12 cellular contexts compared by ENCODE assay signal in the genomic region with DNA sequence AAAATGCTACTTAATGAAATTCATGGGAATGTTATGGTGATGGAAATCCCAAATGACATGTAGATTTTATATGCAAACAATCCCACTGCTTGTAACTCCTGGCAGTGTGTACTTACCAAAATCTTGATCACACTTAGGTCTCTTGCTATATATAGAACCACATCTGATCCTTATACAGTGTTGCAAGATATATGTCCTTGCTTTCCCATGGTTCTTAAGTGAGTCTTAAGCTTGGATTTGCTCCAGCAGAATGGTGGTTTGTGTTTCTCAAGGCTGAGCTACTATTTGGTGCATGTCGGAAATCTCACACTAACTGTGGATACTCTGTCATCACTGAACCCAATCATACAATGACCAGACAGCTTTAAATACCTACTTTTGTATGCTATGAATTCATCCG. TPM values are rescaled to one million over a fixed set of nuclear protein-coding genes. Genes with fewer than 3 reads are reported as not detected.
DNase-seq lines count a peak whose midpoint lies in the region; ATAC-seq and TF ChIP-seq lines count a peak whose summit lies in the region.
"Had no signal": no experiment of that assay in that cellular context is flagged by ENCODE, and none has a peak within 500 bp of the region (broad histone marks: within the 10 kb centered on the region; RNA-seq: fewer than 3 reads in every experiment).

No MANE protein-coding gene starts in this region.

- H4K20me1 ChIP-seq in OCI-LY7 (ENCODE audit: insufficient read depth, low read length), result no peaks in the 10 kb centered on the region

- H2AFZ ChIP-seq in OCI-LY7 (ENCODE audit: low read length), result no peak overlapping the region

- intact Hi-C loops in OCI-LY7 (cut with micrococcal nuclease; ENCODE audit: unreplicated experiment), result no loop called here

- H3K36me3 ChIP-seq in OCI-LY7 (ENCODE audit: insufficient read depth, low read length), result no peaks in the 10 kb centered on the region

- CTCF ChIA-PET in OCI-LY7 (lab: Charles Lee; ENCODE audit: unreplicated experiment), result no interaction called here

- no peaks in the 10 kb centered on the region for H3K79me2 ChIP-seq in OCI-LY7 (ENCODE audit: insufficient read depth, low read depth, low read length)

- no peak overlapping the region for H3K4me3 ChIP-seq in fibroblast of mammary gland (ENCODE audit: control insufficient read depth, low read depth, low read length)
- no peak overlapping the region for H3K4me3 ChIP-seq in skeletal muscle cell (ENCODE audit: low read depth, low read length)
- H3K4me3 ChIP-seq in OCI-LY7 (ENCODE audit: low read depth, low read length, poor library complexity, severe bottlenecking), result no peak overlapping the region

- no peaks in the 10 kb centered on the region for H3K4me1 ChIP-seq in OCI-LY7 (ENCODE audit: insufficient read depth, low read length, poor library complexity, severe bottlenecking)

- ATAC-seq in SK-N-SH treated with all-trans-retinoic acid at 6 μM for 48 hours, result peak; percentile 59
- ATAC-seq: sciatic nerve had no signal

- H3K27ac ChIP-seq in OCI-LY7 (ENCODE audit: low read depth, low read length, poor library complexity, severe bottlenecking), result no peak overlapping the region

- no peaks in the 10 kb centered on the region for H3K9me3 ChIP-seq in OCI-LY7 (ENCODE audit: low read length)

- BruUV-seq in OCI-LY7 (replicated peaks; lab: Mats Ljungman, UMichigan), result no TSS peak

- H3K9me2 ChIP-seq in OCI-LY7 (ENCODE audit: insufficient read depth, low read length), result no peaks in the 10 kb centered on the region

- no peak overlapping the region for H3K4me2 ChIP-seq in OCI-LY7 (ENCODE audit: low read length)

- DNase-seq in Daoy (ENCODE audit: low read depth) (peak; percentile 89), fibroblast of mammary gland (ENCODE audit: low read depth) (peak; percentile 99), skeletal muscle cell (ENCODE audit: low read depth) (peak; percentile 100), SHP77 treated with DMSO at 0.1 percent for 48 hours (lab: John Stamatoyannopoulos, UW) (no peak), T-helper 2 cell (no peak), OCI-LY7 (ENCODE audit: low spot score) (no peak), GOT3 (lab: John Stamatoyannopoulos, UW) (no peak)
- DNase-seq: activated CD4-positive, alpha-beta T cell treated with anti-CD3 and anti-CD28 coated beads for 1 hour; hypothalamus; Right ventricle myocardium superior had no signal

- TF ChIP-seq CTCF in fibroblast of mammary gland (conservative IDR thresholded peaks at IDR 0.05; ENCODE audit: control insufficient read depth, insufficient read depth, low read depth, low read length) (no peak), OCI-LY7 (conservative IDR thresholded peaks at IDR 0.05; ENCODE audit: low read length) (no peak)

- POLR2A ChIA-PET in OCI-LY7 (lab: Charles Lee), result interaction anchor here (0.6 to 1.2 kb wide), 4 partner anchors 10 to 36 kb away, joined by 3 to 4 read pairs (median 3); no protein-coding TSS in a partner anchor

TF ChIP-seq in SK-N-SH treated with all-trans-retinoic acid at 6 μM for 48 hours, 23 proteins besides CTCF, POLR2A, EP300 and RAD21:
- no peak for TF ChIP-seq GLIS3 (CRISPR knock-in tag; IDR thresholded peaks at IDR 0.05)
- TF ChIP-seq, protein P1, sequence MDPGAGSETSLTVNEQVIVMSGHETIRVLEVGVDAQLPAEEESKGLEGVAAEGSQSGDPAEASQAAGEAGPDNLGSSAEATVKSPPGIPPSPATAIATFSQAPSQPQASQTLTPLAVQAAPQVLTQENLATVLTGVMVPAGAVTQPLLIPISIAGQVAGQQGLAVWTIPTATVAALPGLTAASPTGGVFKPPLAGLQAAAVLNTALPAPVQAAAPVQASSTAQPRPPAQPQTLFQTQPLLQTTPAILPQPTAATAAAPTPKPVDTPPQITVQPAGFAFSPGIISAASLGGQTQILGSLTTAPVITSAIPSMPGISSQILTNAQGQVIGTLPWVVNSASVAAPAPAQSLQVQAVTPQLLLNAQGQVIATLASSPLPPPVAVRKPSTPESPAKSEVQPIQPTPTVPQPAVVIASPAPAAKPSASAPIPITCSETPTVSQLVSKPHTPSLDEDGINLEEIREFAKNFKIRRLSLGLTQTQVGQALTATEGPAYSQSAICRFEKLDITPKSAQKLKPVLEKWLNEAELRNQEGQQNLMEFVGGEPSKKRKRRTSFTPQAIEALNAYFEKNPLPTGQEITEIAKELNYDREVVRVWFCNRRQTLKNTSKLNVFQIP (CRISPR knock-in tag; IDR thresholded peaks at IDR 0.05; ENCODE audit: borderline replicate concordance, low read depth), result no peak
- TF ChIP-seq ARNTL (CRISPR knock-in tag; IDR thresholded peaks at IDR 0.05; ENCODE audit: borderline replicate concordance, low read depth), result no peak
- no peak for TF ChIP-seq ZNF70 (CRISPR knock-in tag; IDR thresholded peaks at IDR 0.05)
- TF ChIP-seq ZNF565 (CRISPR knock-in tag; conservative IDR thresholded peaks at IDR 0.05; ENCODE audit: low read depth), result no peak
- TF ChIP-seq, protein P2, sequence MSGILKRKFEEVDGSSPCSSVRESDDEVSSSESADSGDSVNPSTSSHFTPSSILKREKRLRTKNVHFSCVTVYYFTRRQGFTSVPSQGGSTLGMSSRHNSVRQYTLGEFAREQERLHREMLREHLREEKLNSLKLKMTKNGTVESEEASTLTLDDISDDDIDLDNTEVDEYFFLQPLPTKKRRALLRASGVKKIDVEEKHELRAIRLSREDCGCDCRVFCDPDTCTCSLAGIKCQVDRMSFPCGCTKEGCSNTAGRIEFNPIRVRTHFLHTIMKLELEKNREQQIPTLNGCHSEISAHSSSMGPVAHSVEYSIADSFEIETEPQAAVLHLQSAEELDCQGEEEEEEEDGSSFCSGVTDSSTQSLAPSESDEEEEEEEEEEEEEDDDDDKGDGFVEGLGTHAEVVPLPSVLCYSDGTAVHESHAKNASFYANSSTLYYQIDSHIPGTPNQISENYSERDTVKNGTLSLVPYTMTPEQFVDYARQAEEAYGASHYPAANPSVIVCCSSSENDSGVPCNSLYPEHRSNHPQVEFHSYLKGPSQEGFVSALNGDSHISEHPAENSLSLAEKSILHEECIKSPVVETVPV (CRISPR knock-in tag; IDR thresholded peaks at IDR 0.05), result no peak
- no peak for TF ChIP-seq ZFP3 (CRISPR knock-in tag; IDR thresholded peaks at IDR 0.05)
- TF ChIP-seq SNAI2 (CRISPR knock-in tag; IDR thresholded peaks at IDR 0.05), result no peak
- no peak for TF ChIP-seq TOX (CRISPR knock-in tag; IDR thresholded peaks at IDR 0.05; ENCODE audit: borderline replicate concordance)

RNA-seq across cellular contexts. Expression of a gene that starts 50.0 kb away (rescaled TPM):
- total RNA-seq in Daoy (2014; rRNA removed; shearing (Covaris generic)), result 35.4 and 44.6 TPM in 2 replicates
- not detected in 2 replicates for total RNA-seq in OCI-LY7 (2014; rRNA removed; shearing (Covaris generic))
- total RNA-seq in OCI-LY7 (2022), result not detected in 2 replicates

Comparison
In these comparisons a context has a peak if more than half of its experiments do, and no peak if none do; other contexts are left out.
1. DNase-seq: peak in Daoy (single experiment), fibroblast of mammary gland (single experiment) and skeletal muscle cell (single experiment); none in SHP77 treated with DMSO at 0.1 percent for 48 hours (single experiment), T-helper 2 cell (0 of 5), OCI-LY7 (single experiment) and GOT3 (single experiment).
2. RNA of a gene that starts 50.0 kb away (total RNA-seq): 35.4 to 44.6 TPM in Daoy; not detected in OCI-LY7; every median in the first group is over 10 times any median in the second.